Comparison of ENCODE assay signal across 8 cellular contexts in genomic region chr3:71416868-71417267, GRCh38.
DNase-seq lines count a peak whose midpoint lies in the region; ATAC-seq, FAIRE-seq and TF ChIP-seq lines count a peak whose summit lies in the region.

No MANE protein-coding gene starts in this region.

- H3K4me2 ChIP-seq in H1 (ENCODE audit: insufficient read depth in 1 of 2, low read depth in 2 of 2, low read length in 2 of 2): no peak overlapping the region

- H3K23ac ChIP-seq in H1 (ENCODE audit: insufficient read length): no peak overlapping the region

- H3K27ac ChIP-seq in Peyer's patch (peak overlapping the region in 1 of 4 donors; percentile 32), H1 (ENCODE audit: low read depth, low read length) (no peak overlapping the region), SJCRH30 (no peak overlapping the region), uterus (no peak overlapping the region)

- H4K91ac ChIP-seq in H1 (replicated peaks; ENCODE audit: insufficient read length, low read length): no peak overlapping the region

- H3K27me3 ChIP-seq in Peyer's patch (no peaks in the 10 kb centered on the region), H1 (replicated peaks in 1 of 4; ENCODE audit: control insufficient read depth in 3 of 4, extremely low read depth in 1 of 4, insufficient read depth in 3 of 4, low read length in 3 of 4) (no peaks in the 10 kb centered on the region), SJCRH30 (no peaks in the 10 kb centered on the region), uterus (no peaks in the 10 kb centered on the region)

- no peak overlapping the region for H3K56ac ChIP-seq in H1 (replicated peaks; ENCODE audit: insufficient read length, low read depth, low read length)

- TF ChIP-seq EP300 in H1 (IDR thresholded peaks at IDR 0.05; ENCODE audit: borderline replicate concordance in 1 of 2, low read depth in 2 of 2, low read length in 2 of 2): no peak

- no peaks in the 10 kb centered on the region for H3K36me3 ChIP-seq in Peyer's patch
- H3K36me3 ChIP-seq in H1 (ENCODE audit: control insufficient read depth in 2 of 4, insufficient read depth in 4 of 4, low read length in 3 of 4): no peaks in the 10 kb centered on the region; a peak in 1 of 8 replicates
- H3K36me3 ChIP-seq in SJCRH30: no peaks in the 10 kb centered on the region
- no peaks in the 10 kb centered on the region for H3K36me3 ChIP-seq in uterus

- H2BK15ac ChIP-seq in H1 (ENCODE audit: low read length): no peak overlapping the region

- WGBS in H1 (ENCODE audit: extremely low coverage in 1 of 2, insufficient coverage in 1 of 2, insufficient read length in 1 of 2, insufficient replicate concordance in 2 of 2, low coverage in 1 of 2, low lambda C conversion rate in 2 of 2, missing lambda C conversion rate in 1 of 2), 2 experiments: 69% methylated on average over 8 of the region's 8 CpGs; no CpG with 5 or more reads in 1 of the 2 experiments

- no peaks in the 10 kb centered on the region for H3K79me2 ChIP-seq in H1 (ENCODE audit: control insufficient read depth in 1 of 2, insufficient read depth in 2 of 2, low read length in 2 of 2)

- no peaks in the 10 kb centered on the region for H4K20me1 ChIP-seq in H1 (replicated peaks in 1 of 2; ENCODE audit: control insufficient read depth in 1 of 2, insufficient read depth in 2 of 2, low read length in 2 of 2)

- H2AFZ ChIP-seq in H1 (ENCODE audit: low read length): no peak overlapping the region

- peak; percentile 46 to 58 for TF ChIP-seq RAD21 in H1 (IDR thresholded peaks at IDR 0.05 in 1 of 2, conservative IDR thresholded peaks at IDR 0.05 in 1 of 2; ENCODE audit: low read depth in 2 of 2, low read length in 2 of 2)

- DNase-seq in activated CD8-positive, alpha-beta memory T cell treated with anti-CD3 and anti-CD28 coated beads, Interleukin-2, amount 10 ng/mL, durations not matched to agents 7 days and 5 days: peak; percentile 48
- no peak for DNase-seq in activated CD8-positive, alpha-beta memory T cell treated with anti-CD3 and anti-CD28 coated beads, Interleukin-2, amount 50 U/mL, for 48 hours
- DNase-seq in Peyer's patch (peak in 2 of 3 donors; percentile 68 to 69), H1 (ENCODE audit: low read depth in 1 of 2, low spot score in 2 of 2) (peak in 1 of 2 experiments; percentile 25), SJCRH30 (no peak), uterus (no peak), globus pallidus (ENCODE audit: low spot score) (no peak)

- peaks cover 4% of the 10 kb centered on the region for H3K36me3 Mint-ChIP-seq in activated CD8-positive, alpha-beta memory T cell treated with anti-CD3 and anti-CD28 coated beads, Interleukin-2, amount 10 ng/mL, durations not matched to agents 7 days and 5 days
- H3K36me3 Mint-ChIP-seq in stimulated activated memory B cell treated with anti-CD40 and anti-IgM and Interleukin-4, amounts not matched to agents 10 μg/mL and 1 μg/mL and 100 μg/mL, for 72 hours: no peaks in the 10 kb centered on the region

- H4K5ac ChIP-seq in H1 (ENCODE audit: insufficient read length, low read depth, low read length): no peak overlapping the region

- H3K27ac Mint-ChIP-seq in activated CD8-positive, alpha-beta memory T cell treated with anti-CD3 and anti-CD28 coated beads, Interleukin-2, amount 10 ng/mL, durations not matched to agents 7 days and 5 days: no peak overlapping the region
- peak overlapping the region; percentile 58 for H3K27ac Mint-ChIP-seq in stimulated activated memory B cell treated with anti-CD40 and anti-IgM and Interleukin-4, amounts not matched to agents 10 μg/mL and 1 μg/mL and 100 μg/mL, for 72 hours

- H3K4me1 ChIP-seq in Peyer's patch (no peaks in the 10 kb centered on the region), H1 (replicated peaks in 1 of 4; ENCODE audit: control insufficient read depth in 3 of 4, insufficient read depth in 4 of 4, low read length in 3 of 4) (peaks cover 0 to 5% (median 2%) of the 10 kb centered on the region in 4 experiments; a peak in 2 of 7 replicates), SJCRH30 (no peaks in the 10 kb centered on the region), uterus (no peaks in the 10 kb centered on the region)

- no peak overlapping the region for H3K9ac ChIP-seq in H1 (replicated peaks in 1 of 4; ENCODE audit: extremely low read depth in 1 of 4, low read depth in 3 of 4, low read length in 3 of 4)

- peak; percentile 24 for ATAC-seq in activated CD8-positive, alpha-beta memory T cell treated with anti-CD3 and anti-CD28 coated beads, Interleukin-2, amount 10 ng/mL, durations not matched to agents 7 days and 5 days
- ATAC-seq in stimulated activated memory B cell treated with anti-CD40 and anti-IgM and Interleukin-4, amounts not matched to agents 10 μg/mL and 1 μg/mL and 100 μg/mL, for 72 hours: peak; percentile 67

- H3K9me3 ChIP-seq in Peyer's patch (no peaks in the 10 kb centered on the region), H1 (ENCODE audit: insufficient read depth in 2 of 2, low read depth in 1 of 2, low read length in 1 of 2) (no peaks in the 10 kb centered on the region), SJCRH30 (replicated peaks) (no peaks in the 10 kb centered on the region), uterus (no peaks in the 10 kb centered on the region)

- peak; percentile 70 for FAIRE-seq in H1 (lab: Jason Lieb, UNC)

- intact Hi-C loops in uterus (cut with DNase I; ENCODE audit: low total_unique reads): no loop called here

- no peak overlapping the region for H4K8ac ChIP-seq in H1 (ENCODE audit: extremely low read depth, insufficient read depth, low read length)

- no peak overlapping the region for H2BK20ac ChIP-seq in H1 (ENCODE audit: low read length)

- H3K4ac ChIP-seq in H1 (replicated peaks; ENCODE audit: insufficient read length, low read depth, low read length): no peak overlapping the region

- no peaks in the 10 kb centered on the region; the same call in 1 of the 2 replicates for H3K23me2 ChIP-seq in H1 (ENCODE audit: low read depth, low read length)

- no peak overlapping the region for H2BK12ac ChIP-seq in H1 (ENCODE audit: low read depth, low read length)

- no peaks in the 10 kb centered on the region for H3K9me3 Mint-ChIP-seq in activated CD8-positive, alpha-beta memory T cell treated with anti-CD3 and anti-CD28 coated beads, Interleukin-2, amount 10 ng/mL, durations not matched to agents 7 days and 5 days (ENCODE audit: low read depth)
- H3K9me3 Mint-ChIP-seq in stimulated activated memory B cell treated with anti-CD40 and anti-IgM and Interleukin-4, amounts not matched to agents 10 μg/mL and 1 μg/mL and 100 μg/mL, for 72 hours: no peaks in the 10 kb centered on the region

- peaks cover 43% of the 10 kb centered on the region for H3K4me1 Mint-ChIP-seq in activated CD8-positive, alpha-beta memory T cell treated with anti-CD3 and anti-CD28 coated beads, Interleukin-2, amount 10 ng/mL, durations not matched to agents 7 days and 5 days
- H3K4me1 Mint-ChIP-seq in stimulated activated memory B cell treated with anti-CD40 and anti-IgM and Interleukin-4, amounts not matched to agents 10 μg/mL and 1 μg/mL and 100 μg/mL, for 72 hours: peaks cover 66% of the 10 kb centered on the region

- TF ChIP-seq CTCF in Peyer's patch (IDR thresholded peaks at IDR 0.05) (peak in 1 of 6 experiments; percentile 20), H1 (IDR thresholded peaks at IDR 0.05; ENCODE audit: control extremely low read depth in 1 of 3, insufficient read depth in 1 of 3, low read depth in 1 of 3, low read length in 3 of 3) (peak; percentile 28 to 75 (median 43); a peak in 3 of 4 replicates), uterus (IDR thresholded peaks at IDR 0.05) (no peak)

- no peak overlapping the region for H3K14ac ChIP-seq in H1 (ENCODE audit: insufficient read length)

- H3K27me3 Mint-ChIP-seq in activated CD8-positive, alpha-beta memory T cell treated with anti-CD3 and anti-CD28 coated beads, Interleukin-2, amount 10 ng/mL, durations not matched to agents 7 days and 5 days: peaks cover 8% of the 10 kb centered on the region
- H3K27me3 Mint-ChIP-seq in stimulated activated memory B cell treated with anti-CD40 and anti-IgM and Interleukin-4, amounts not matched to agents 10 μg/mL and 1 μg/mL and 100 μg/mL, for 72 hours: no peaks in the 10 kb centered on the region

- H3K4me3 ChIP-seq in Peyer's patch (no peak overlapping the region), H1 (ENCODE audit: extremely low read depth in 1 of 4, insufficient read depth in 2 of 4, low read depth in 3 of 4, low read length in 4 of 4) (no peak overlapping the region), SJCRH30 (no peak overlapping the region), uterus (no peak overlapping the region)

- CTCF ChIA-PET in activated CD8-positive, alpha-beta memory T cell treated with anti-CD3 and anti-CD28 coated beads, Interleukin-2, amount 10 ng/mL, durations not matched to agents 7 days and 5 days (lab: Charles Lee): interaction anchor here (1.0 to 1.6 kb wide), 7 partner anchors 9 to 165 kb away, joined by 3 to 10 read pairs (median 3); no protein-coding TSS in a partner anchor
- CTCF ChIA-PET in H1 (lab: Charles Lee; ENCODE audit: partially characterized antibody): interaction anchor here (0.6 to 3.5 kb wide), 16 partner anchors 9 to 1690 kb away, joined by 3 to 17 read pairs (median 3); no protein-coding TSS in a partner anchor

- no peak overlapping the region for H2BK5ac ChIP-seq in H1 (ENCODE audit: low read depth, low read length)

- H3K79me1 ChIP-seq in H1 (ENCODE audit: low read depth, low read length): no peaks in the 10 kb centered on the region; the same call in 1 of the 2 replicates

- H2AK5ac ChIP-seq in H1 (ENCODE audit: low read depth, low read length): no peak overlapping the region

- H3K18ac ChIP-seq in H1 (ENCODE audit: extremely low read depth, low read length): no peak overlapping the region

- POLR2A ChIA-PET in H1 (lab: Charles Lee; ENCODE audit: partially characterized antibody): interaction anchor here (0.6 to 1.6 kb wide), 3 partner anchors 9 to 81 kb away, joined by 3 read pairs; no protein-coding TSS in a partner anchor

- no peak overlapping the region for H2BK120ac ChIP-seq in H1 (replicated peaks; ENCODE audit: low read depth, low read length)

- TF ChIP-seq POLR2A in Peyer's patch (IDR thresholded peaks at IDR 0.05): no peak
- TF ChIP-seq POLR2A in H1 (IDR thresholded peaks at IDR 0.05; ENCODE audit: control extremely low read depth in 1 of 2, low read depth in 2 of 2, low read length in 2 of 2): no peak
- no peak for TF ChIP-seq POLR2A in uterus (IDR thresholded peaks at IDR 0.05)

- H3K4me3 Mint-ChIP-seq in activated CD8-positive, alpha-beta memory T cell treated with anti-CD3 and anti-CD28 coated beads, Interleukin-2, amount 10 ng/mL, durations not matched to agents 7 days and 5 days: no peak overlapping the region
- H3K4me3 Mint-ChIP-seq in stimulated activated memory B cell treated with anti-CD40 and anti-IgM and Interleukin-4, amounts not matched to agents 10 μg/mL and 1 μg/mL and 100 μg/mL, for 72 hours: peak overlapping the region; percentile 44

TF ChIP-seq in H1, 55 proteins besides CTCF, POLR2A, EP300 and RAD21 (continues in another document):
- no peak for TF ChIP-seq SAP30 (IDR thresholded peaks at IDR 0.05; ENCODE audit: insufficient read depth, insufficient replicate concordance, low read length)
- TF ChIP-seq SUZ12 (IDR thresholded peaks at IDR 0.05; ENCODE audit: low read length): no peak
- TF ChIP-seq TAF7 (optimal IDR thresholded peaks at IDR 0.05; ENCODE audit: borderline replicate concordance, low read depth, low read length): no peak

Comparison
In these comparisons a context has a peak if more than half of its experiments do, and no peak if none do; other contexts are left out.
1. DNase-seq: peak in activated CD8-positive, alpha-beta memory T cell treated with anti-CD3 and anti-CD28 coated beads, Interleukin-2, amount 10 ng/mL, durations not matched to agents 7 days and 5 days (single experiment) and Peyer's patch (2 of 3); none in activated CD8-positive, alpha-beta memory T cell treated with anti-CD3 and anti-CD28 coated beads, Interleukin-2, amount 50 U/mL, for 48 hours (single experiment), SJCRH30 (0 of 2), uterus (0 of 2) and globus pallidus (single experiment).
2. CTCF ChIP-seq: peak in H1 (3 of 3); none in uterus (0 of 4).